13 cellular contexts compared by ENCODE assay signal in the genomic region with DNA sequence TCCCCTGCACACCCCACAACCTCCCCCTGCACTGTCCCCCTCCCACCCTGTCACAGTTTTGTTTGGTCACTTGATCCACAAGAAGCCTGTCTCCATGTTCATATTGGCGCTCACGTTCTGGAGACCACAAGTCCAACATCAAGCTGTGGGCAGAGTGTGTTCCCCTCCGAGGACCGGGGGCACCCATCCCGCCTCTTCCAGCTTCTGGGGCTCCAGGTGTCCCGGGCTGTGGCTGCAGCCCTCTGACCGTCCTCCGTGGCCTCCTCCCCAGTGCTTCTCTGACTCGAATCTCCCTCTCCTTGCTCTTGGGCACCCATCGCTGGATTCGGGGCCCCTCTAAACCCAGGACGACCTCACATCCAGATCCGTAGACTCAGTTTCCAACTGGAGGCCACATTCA. TPM values are rescaled to one million over a fixed set of nuclear protein-coding genes. Genes with fewer than 3 reads are reported as not detected.
DNase-seq lines count a peak whose midpoint lies in the region; TF ChIP-seq lines count a peak whose summit lies in the region.
"Had no signal": no experiment of that assay in that cellular context is flagged by ENCODE, and none has a peak within 500 bp of the region (broad histone marks: within the 10 kb centered on the region; RNA-seq: fewer than 3 reads in every experiment).

No MANE protein-coding gene starts in this region.

- H3K4me1 Mint-ChIP-seq in activated naive CD4-positive, alpha-beta T cell treated with anti-CD3 and anti-CD28 coated beads, Interleukin-2, amount 50 U/mL, for 24 hours = no peaks in the 10 kb centered on the region
- no peaks in the 10 kb centered on the region for H3K4me1 Mint-ChIP-seq in activated naive CD4-positive, alpha-beta T cell treated with anti-CD3 and anti-CD28 coated beads for 36 hours (ENCODE audit: low read depth)
- H3K4me1 Mint-ChIP-seq: CD14-positive monocyte had no signal

- H3K9me3 ChIP-seq in esophagus muscularis mucosa = no peaks in the 10 kb centered on the region

- peak overlapping the region; percentile 17 for H3K27ac Mint-ChIP-seq in activated naive CD4-positive, alpha-beta T cell treated with anti-CD3 and anti-CD28 coated beads, Interleukin-2, amount 50 U/mL, for 24 hours
- H3K27ac Mint-ChIP-seq in activated naive CD4-positive, alpha-beta T cell treated with anti-CD3 and anti-CD28 coated beads for 36 hours = no peak overlapping the region
- H3K27ac Mint-ChIP-seq: CD14-positive monocyte; CD8-positive, alpha-beta T cell had no signal

- WGBS in esophagus muscularis mucosa = 89% methylated on average over 13 of the region's 13 CpGs

- intact Hi-C loops in activated naive CD4-positive, alpha-beta T cell treated with anti-CD3 and anti-CD28 coated beads for 36 hours (cut with micrococcal nuclease) = no loop called here
- intact Hi-C loops in esophagus muscularis mucosa (cut with DNase I) = no loop called here

- no peak for TF ChIP-seq POLR2A in esophagus muscularis mucosa (IDR thresholded peaks at IDR 0.05; ENCODE audit: low read depth)

- no peak overlapping the region for H3K4me3 ChIP-seq in H7 (ENCODE audit: insufficient read depth, low read depth, low read length)
- no peak overlapping the region for H3K4me3 ChIP-seq in esophagus muscularis mucosa

- no peak for DNase-seq in activated naive CD4-positive, alpha-beta T cell treated with anti-CD3 and anti-CD28 coated beads for 36 hours
- DNase-seq in H7 (peak; percentile 57), esophagus muscularis mucosa (ENCODE audit: extremely low spot score) (peak; percentile 74), superior temporal gyrus (ENCODE audit: extremely low spot score) (no peak), NCI-H345 treated with DMSO at 0.1 percent for 48 hours (lab: John Stamatoyannopoulos, UW; ENCODE audit: unreplicated experiment) (no peak), NCI-H2196 treated with DMSO at 0.1 percent for 48 hours (lab: John Stamatoyannopoulos, UW; ENCODE audit: unreplicated experiment) (no peak)
- DNase-seq: CD8-positive, alpha-beta T cell; COR-L47; DND-41; GDM1; IMR-90 had no signal

- H3K36me3 ChIP-seq in H7 (replicated peaks; ENCODE audit: control insufficient read depth, insufficient read depth, low read length) (peaks cover 29% of the 10 kb centered on the region), esophagus muscularis mucosa (no peaks in the 10 kb centered on the region)

- no peak for TF ChIP-seq EP300 in esophagus muscularis mucosa (IDR thresholded peaks at IDR 0.05)

- no peaks in the 10 kb centered on the region for H3K36me3 Mint-ChIP-seq in activated naive CD4-positive, alpha-beta T cell treated with anti-CD3 and anti-CD28 coated beads, Interleukin-2, amount 50 U/mL, for 24 hours
- no peaks in the 10 kb centered on the region for H3K36me3 Mint-ChIP-seq in activated naive CD4-positive, alpha-beta T cell treated with anti-CD3 and anti-CD28 coated beads for 36 hours (ENCODE audit: low read depth)
- H3K36me3 Mint-ChIP-seq: CD14-positive monocyte; CD8-positive, alpha-beta T cell had no signal

- H3K9me3 Mint-ChIP-seq in activated naive CD4-positive, alpha-beta T cell treated with anti-CD3 and anti-CD28 coated beads, Interleukin-2, amount 50 U/mL, for 24 hours = no peaks in the 10 kb centered on the region
- H3K9me3 Mint-ChIP-seq in activated naive CD4-positive, alpha-beta T cell treated with anti-CD3 and anti-CD28 coated beads for 36 hours = peaks cover under 1% of the 10 kb centered on the region
- H3K9me3 Mint-ChIP-seq: CD8-positive, alpha-beta T cell had no signal

- peaks cover 6% of the 10 kb centered on the region for H3K27me3 Mint-ChIP-seq in activated naive CD4-positive, alpha-beta T cell treated with anti-CD3 and anti-CD28 coated beads, Interleukin-2, amount 50 U/mL, for 24 hours
- H3K27me3 Mint-ChIP-seq in activated naive CD4-positive, alpha-beta T cell treated with anti-CD3 and anti-CD28 coated beads for 36 hours (ENCODE audit: low read depth) = peaks cover 14% of the 10 kb centered on the region

- no peaks in the 10 kb centered on the region for H3K4me1 ChIP-seq in esophagus muscularis mucosa

- no peak overlapping the region for H3K27ac ChIP-seq in esophagus muscularis mucosa (replicated peaks in 1 of 4)

- no peak overlapping the region for H3K4me3 Mint-ChIP-seq in activated naive CD4-positive, alpha-beta T cell treated with anti-CD3 and anti-CD28 coated beads, Interleukin-2, amount 50 U/mL, for 24 hours
- H3K4me3 Mint-ChIP-seq in activated naive CD4-positive, alpha-beta T cell treated with anti-CD3 and anti-CD28 coated beads for 36 hours = no peak overlapping the region
- H3K4me3 Mint-ChIP-seq: CD14-positive monocyte; CD8-positive, alpha-beta T cell had no signal

- TF ChIP-seq CTCF in esophagus muscularis mucosa (IDR thresholded peaks at IDR 0.05) = no peak

- CTCF ChIA-PET in activated naive CD4-positive, alpha-beta T cell treated with anti-CD3 and anti-CD28 coated beads for 36 hours (lab: Charles Lee) = no interaction called here

- no peaks in the 10 kb centered on the region for H3K27me3 ChIP-seq in H7 (ENCODE audit: control insufficient read depth, insufficient read depth, low read length)
- H3K27me3 ChIP-seq in esophagus muscularis mucosa = peaks cover 0 to 40% (median 0%) of the 10 kb centered on the region in 4 donors

RNA-seq across cellular contexts. Expression of gene PLEKHG4B, which starts 49.2 kb away (rescaled TPM):
- not detected for total RNA-seq in activated naive CD4-positive, alpha-beta T cell treated with anti-CD3 and anti-CD28 coated beads for 36 hours
- total RNA-seq in H7 (2014; rRNA removed; shearing (Covaris generic)) = 25.2 and 34.1 TPM in 2 replicates
- under 1 TPM in 2 of 4 donors, not detected in 2; under 0.01 to 0.46 TPM for total RNA-seq in esophagus muscularis mucosa
- total RNA-seq: CD8-positive, alpha-beta T cell had no signal

RNA-seq across cellular contexts. Expression of gene LRRC14B, which starts 50.1 kb away (rescaled TPM):
- total RNA-seq in activated naive CD4-positive, alpha-beta T cell treated with anti-CD3 and anti-CD28 coated beads for 36 hours = not detected
- 0.44 TPM in 1 of 2 replicates, not detected in the other for total RNA-seq in H7 (2014; rRNA removed; shearing (Covaris generic))
- total RNA-seq in esophagus muscularis mucosa = not detected
- total RNA-seq: CD8-positive, alpha-beta T cell; IMR-90 had no signal

Comparison
In these comparisons a context has a peak if more than half of its experiments do, and no peak if none do; other contexts are left out.
1. DNase-seq: peak in H7 (single experiment) and esophagus muscularis mucosa (single experiment); none in activated naive CD4-positive, alpha-beta T cell treated with anti-CD3 and anti-CD28 coated beads for 36 hours (single experiment), superior temporal gyrus (single experiment), NCI-H345 treated with DMSO at 0.1 percent for 48 hours (single experiment) and NCI-H2196 treated with DMSO at 0.1 percent for 48 hours (single experiment).
2. RNA of gene PLEKHG4B, which starts 49.2 kb away (total RNA-seq): 25.2 to 34.1 TPM in H7; under 0.01 to 0.46 TPM in esophagus muscularis mucosa and not detected in activated naive CD4-positive, alpha-beta T cell treated with anti-CD3 and anti-CD28 coated beads for 36 hours; every median in the first group is over 10 times any median in the second.